ENCODE assay signal across 14 cellular contexts in the genomic region with DNA sequence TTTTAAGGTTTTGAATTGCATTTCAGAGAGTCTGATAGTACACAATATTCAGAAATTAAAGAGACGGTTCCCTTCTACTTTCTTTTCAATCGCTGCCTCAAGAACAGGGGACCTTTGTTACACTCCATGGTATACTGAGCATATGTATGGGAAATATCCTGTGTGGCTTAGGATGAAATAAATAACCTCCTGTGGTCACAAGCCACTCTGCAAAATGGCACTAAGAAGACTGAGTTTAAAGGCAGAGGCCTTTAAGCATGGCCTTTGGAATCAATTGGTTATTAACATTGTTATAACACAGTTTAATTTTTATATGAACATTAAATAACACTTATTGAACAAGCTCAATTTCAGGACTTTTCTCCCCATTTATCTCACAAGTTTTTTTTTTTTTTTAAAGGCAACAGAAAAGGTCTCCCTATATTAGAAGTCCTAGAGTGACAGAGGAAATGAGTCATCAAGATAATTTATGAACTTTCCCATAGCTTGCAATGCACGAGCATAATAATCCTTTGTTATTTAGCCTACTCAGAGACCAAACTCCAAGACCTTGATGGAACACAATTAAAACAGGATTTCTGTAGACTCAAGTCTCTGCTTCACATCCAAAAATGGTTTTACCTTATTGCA.
DNase-seq lines count a peak whose midpoint lies in the region; ATAC-seq, FAIRE-seq and TF ChIP-seq lines count a peak whose summit lies in the region.
"Had no signal": no experiment of that assay in that cellular context is flagged by ENCODE, and none has a peak within 500 bp of the region (broad histone marks: within the 10 kb centered on the region; RNA-seq: fewer than 3 reads in every experiment).

No MANE protein-coding gene starts in this region.

- ATAC-seq in GM18499 (IDR thresholded peaks at IDR 0.05; ENCODE audit: insufficient read depth, unreplicated experiment) (peak; percentile 57), GM12878 (no peak), HG03571 (IDR thresholded peaks at IDR 0.05; ENCODE audit: unreplicated experiment) (no peak), HG02938 (IDR thresholded peaks at IDR 0.05; ENCODE audit: unreplicated experiment) (no peak)

- POLR2A ChIA-PET in GM12878 (lab: Charles Lee), result no interaction called here

- 33% methylated on average over 3 of the region's 3 CpGs for WGBS in GM12878 (ENCODE audit: insufficient coverage, insufficient replicate concordance, low lambda C conversion rate, missing lambda C conversion rate)
- WGBS in mesodermal cell (ENCODE audit: insufficient coverage in 2 of 2), 2 experiments, result 50 to 73% methylated on average over 1 of the region's 3 CpGs

- H3K4me2 ChIP-seq in GM12878 (ENCODE audit: control insufficient read depth, insufficient read depth), result no peak overlapping the region

- no peak overlapping the region for H2AFZ ChIP-seq in GM12878 (ENCODE audit: control insufficient read depth, low read depth, low read length)

- no peak for TF ChIP-seq RAD21 in GM12878 (IDR thresholded peaks at IDR 0.05; ENCODE audit: insufficient read depth, low read depth, low read length)

- H3K4me1 ChIP-seq in GM12878 (ENCODE audit: control insufficient read depth, insufficient read depth, low read length), result no peaks in the 10 kb centered on the region
- H3K4me1 ChIP-seq in mesodermal cell (ENCODE audit: control insufficient read depth, insufficient read depth, low read length, poor library complexity, severe bottlenecking), result peaks cover 8% of the 10 kb centered on the region
- H3K4me1 ChIP-seq: Caco-2 had no signal

- intact Hi-C loops in GM12878 (cut with micrococcal nuclease; ENCODE audit: unreplicated experiment), result no loop called here

- RAD21 ChIA-PET in GM12878 (lab: Charles Lee; ENCODE audit: unreplicated experiment), result no interaction called here

- no peaks in the 10 kb centered on the region for H3K27me3 ChIP-seq in GM12878 (replicated peaks in 1 of 2; ENCODE audit: control insufficient read depth in 2 of 2, insufficient read depth in 2 of 2, low read length in 1 of 2)

- TF ChIP-seq POLR2A in NB4 (IDR thresholded peaks at IDR 0.05; ENCODE audit: extremely low read depth, insufficient read length) (no peak), GM12878 (IDR thresholded peaks at IDR 0.05; ENCODE audit: low read depth, low read length) (no peak)

- no peaks in the 10 kb centered on the region for H3K36me3 ChIP-seq in GM12878 (ENCODE audit: control insufficient read depth in 2 of 2, insufficient read depth in 2 of 2, low read length in 1 of 2)
- no peaks in the 10 kb centered on the region for H3K36me3 ChIP-seq in mesodermal cell (ENCODE audit: control insufficient read depth, insufficient read depth, low read length)

- no peaks in the 10 kb centered on the region for H3K79me2 ChIP-seq in GM12878 (ENCODE audit: control insufficient read depth, insufficient read depth, low read length)

- BruUV-seq in GM12878 (replicated peaks; lab: Mats Ljungman, UMichigan), result no TSS peak

- SMC1A ChIA-PET in GM12878 (lab: Charles Lee; ENCODE audit: uncharacterized antibody, unreplicated experiment), result interaction anchor here (0.6 to 1.1 kb wide), 2 partner anchors 15 to 225 kb away, joined by 3 read pairs; no protein-coding TSS in a partner anchor

- in situ Hi-C loops in GM12878 (cut with MboI), result no loop called here

- TF ChIP-seq EP300 in GM12878 (IDR thresholded peaks at IDR 0.05; ENCODE audit: borderline replicate concordance in 1 of 2, control insufficient read depth in 1 of 2, low read depth in 2 of 2, low read length in 2 of 2), result no peak

- H3K27ac ChIP-seq in GM12878 (ENCODE audit: control insufficient read depth, insufficient read depth) (no peak overlapping the region), mesodermal cell (ENCODE audit: low read depth, low read length, severe bottlenecking) (peak overlapping the region; percentile 77)
- H3K27ac ChIP-seq: SK-N-MC had no signal

- H4K20me1 ChIP-seq in GM12878 (ENCODE audit: control insufficient read depth, insufficient read depth), result no peaks in the 10 kb centered on the region

- H3K9ac ChIP-seq in GM12878 (ENCODE audit: control insufficient read depth, insufficient read depth, low read length), result no peak overlapping the region

- FAIRE-seq in GM12878 (lab: Jason Lieb, UNC), result no peak
- FAIRE-seq: GM12892 had no signal

- H3K9me3 ChIP-seq in GM12878 (replicated peaks; ENCODE audit: control insufficient read depth, insufficient read depth, low read length) (no peaks in the 10 kb centered on the region; the same call in 2 of the 3 replicates), mesodermal cell (ENCODE audit: control insufficient read depth, low read length) (no peaks in the 10 kb centered on the region)
- H3K9me3 ChIP-seq: Caco-2 had no signal

- DNase-seq in NB4 (ENCODE audit: low read depth), result peak; percentile 26
- no peak for DNase-seq in GM12878 (ENCODE audit: low read depth, low spot score)
- no peak for DNase-seq in SIG-M5 (lab: John Stamatoyannopoulos, UW)
- DNase-seq in NCI-H1694 (lab: John Stamatoyannopoulos, UW), result no peak
- DNase-seq: activated naive CD4-positive, alpha-beta T cell treated with anti-CD3 and anti-CD28 coated beads, Interleukin-2, amount 10 ng/mL, durations not matched to agents 7 days and 5 days; Caco-2; naive B cell; NCI-H2107 had no signal

- H3K4me3 ChIP-seq in NB4 (ENCODE audit: low read depth, low read length) (no peak overlapping the region), GM12878 (no peak overlapping the region), mesodermal cell (ENCODE audit: extremely low read depth, insufficient read depth, low read length, poor library complexity, severe bottlenecking) (no peak overlapping the region)
- H3K4me3 ChIP-seq: SK-N-MC had no signal

- CTCF ChIA-PET in GM12878 (lab: Yijun Ruan, JAX), result interaction anchor here (0.7 kb wide), 1 partner anchor 30 kb away, joined by 3 read pairs; no protein-coding TSS in a partner anchor

- TF ChIP-seq CTCF in NB4 (IDR thresholded peaks at IDR 0.05; ENCODE audit: low read depth, low read length), result no peak
- TF ChIP-seq CTCF in GM12878 (IDR thresholded peaks at IDR 0.05 in 2 of 3, conservative IDR thresholded peaks at IDR 0.05 in 1 of 3; ENCODE audit: control insufficient read depth in 2 of 3, extremely low read depth in 1 of 3, insufficient read depth in 1 of 3, low read depth in 3 of 3, low read length in 3 of 3), result no peak

TF ChIP-seq in GM12878, 131 proteins besides CTCF, POLR2A, EP300 and RAD21:
- TF ChIP-seq, protein P1, sequence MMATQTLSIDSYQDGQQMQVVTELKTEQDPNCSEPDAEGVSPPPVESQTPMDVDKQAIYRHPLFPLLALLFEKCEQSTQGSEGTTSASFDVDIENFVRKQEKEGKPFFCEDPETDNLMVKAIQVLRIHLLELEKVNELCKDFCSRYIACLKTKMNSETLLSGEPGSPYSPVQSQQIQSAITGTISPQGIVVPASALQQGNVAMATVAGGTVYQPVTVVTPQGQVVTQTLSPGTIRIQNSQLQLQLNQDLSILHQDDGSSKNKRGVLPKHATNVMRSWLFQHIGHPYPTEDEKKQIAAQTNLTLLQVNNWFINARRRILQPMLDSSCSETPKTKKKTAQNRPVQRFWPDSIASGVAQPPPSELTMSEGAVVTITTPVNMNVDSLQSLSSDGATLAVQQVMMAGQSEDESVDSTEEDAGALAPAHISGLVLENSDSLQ (IDR thresholded peaks at IDR 0.05), result peak; percentile 49; the same call in 1 of the 2 replicates
- TF ChIP-seq IKZF1 (conservative IDR thresholded peaks at IDR 0.05) (no peak), JUND (IDR thresholded peaks at IDR 0.05; ENCODE audit: low read depth, low read length) (no peak), JUNB (IDR thresholded peaks at IDR 0.05) (no peak)
- TF ChIP-seq, protein P2, sequence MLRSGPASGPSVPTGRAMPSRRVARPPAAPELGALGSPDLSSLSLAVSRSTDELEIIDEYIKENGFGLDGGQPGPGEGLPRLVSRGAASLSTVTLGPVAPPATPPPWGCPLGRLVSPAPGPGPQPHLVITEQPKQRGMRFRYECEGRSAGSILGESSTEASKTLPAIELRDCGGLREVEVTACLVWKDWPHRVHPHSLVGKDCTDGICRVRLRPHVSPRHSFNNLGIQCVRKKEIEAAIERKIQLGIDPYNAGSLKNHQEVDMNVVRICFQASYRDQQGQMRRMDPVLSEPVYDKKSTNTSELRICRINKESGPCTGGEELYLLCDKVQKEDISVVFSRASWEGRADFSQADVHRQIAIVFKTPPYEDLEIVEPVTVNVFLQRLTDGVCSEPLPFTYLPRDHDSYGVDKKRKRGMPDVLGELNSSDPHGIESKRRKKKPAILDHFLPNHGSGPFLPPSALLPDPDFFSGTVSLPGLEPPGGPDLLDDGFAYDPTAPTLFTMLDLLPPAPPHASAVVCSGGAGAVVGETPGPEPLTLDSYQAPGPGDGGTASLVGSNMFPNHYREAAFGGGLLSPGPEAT (IDR thresholded peaks at IDR 0.05; ENCODE audit: low read depth), result no peak
